Comparison of ENCODE assay signal across 15 cellular contexts in the genomic region with DNA sequence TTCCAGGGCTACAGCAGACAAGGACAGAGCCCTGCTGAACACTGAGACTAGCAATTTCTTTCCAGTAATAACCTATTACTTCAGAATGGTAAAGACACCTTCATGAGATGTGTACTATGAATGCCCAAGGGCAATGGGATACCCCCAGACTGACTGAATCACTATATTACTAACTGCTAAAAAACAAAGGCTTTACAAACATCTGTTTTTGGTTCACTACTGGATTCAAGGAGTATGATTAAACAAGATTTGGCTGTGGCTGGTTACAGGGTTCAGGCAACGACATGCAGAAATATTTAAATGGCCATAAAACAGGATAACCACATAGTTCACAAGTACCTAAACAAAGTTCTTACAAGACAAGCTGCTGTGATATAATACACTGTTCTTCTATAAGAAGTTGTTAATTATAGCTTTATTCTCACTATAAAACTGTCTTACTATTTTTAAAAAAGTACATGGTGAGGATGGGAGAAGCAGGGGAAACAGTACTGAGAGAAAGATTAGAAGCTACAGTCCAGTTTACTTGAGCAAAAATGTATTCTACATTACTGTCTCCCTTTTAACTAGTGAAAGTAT.
DNase-seq lines count a peak whose midpoint lies in the region; ATAC-seq, FAIRE-seq and TF ChIP-seq lines count a peak whose summit lies in the region.
"Had no signal": no experiment of that assay in that cellular context is flagged by ENCODE, and none has a peak within 500 bp of the region (broad histone marks: within the 10 kb centered on the region; RNA-seq: fewer than 3 reads in every experiment).

No MANE protein-coding gene starts in this region.

- H3K9me3 ChIP-seq in T-helper 17 cell (ENCODE audit: control insufficient read depth, low read length, poor library complexity, severe bottlenecking) (no peaks in the 10 kb centered on the region), HepG2 (ENCODE audit: low read length) (no peaks in the 10 kb centered on the region)
- H3K9me3 ChIP-seq: spleen had no signal

- no peak overlapping the region for H2AFZ ChIP-seq in HepG2 (ENCODE audit: low read length)

- no peak for TF ChIP-seq POLR2A in HepG2 (IDR thresholded peaks at IDR 0.05; ENCODE audit: insufficient read depth in 1 of 2, low read depth in 2 of 2, low read length in 2 of 2)

- BruUV-seq in HepG2 (replicated peaks; lab: Mats Ljungman, UMichigan) = no TSS peak

- no peaks in the 10 kb centered on the region for H3K4me1 ChIP-seq in HepG2 (ENCODE audit: insufficient read depth, low read length)

- H4K20me1 ChIP-seq in HepG2 (ENCODE audit: insufficient read depth, low read length) = no peaks in the 10 kb centered on the region

- in situ Hi-C loops in HepG2 (cut with HindIII; ENCODE audit: extremely low pct_ligation_motif_present, low pct_unique_long_range_greater_than_20kb) = no loop called here

- no peak overlapping the region for H3K4me3 ChIP-seq in HepG2 (replicated peaks in 1 of 3; ENCODE audit: insufficient read depth in 1 of 3, low read depth in 2 of 3, low read length in 3 of 3)
- H3K4me3 ChIP-seq: spleen had no signal

- TF ChIP-seq RAD21 in HepG2 (CRISPR knock-in tag; IDR thresholded peaks at IDR 0.05) = no peak

- intact Hi-C loops in HepG2 (cut with micrococcal nuclease; ENCODE audit: unreplicated experiment) = no loop called here

- H3K4me2 ChIP-seq in HepG2 (ENCODE audit: low read depth, low read length) = no peak overlapping the region

- no peak for TF ChIP-seq EP300 in HepG2 (IDR thresholded peaks at IDR 0.05; ENCODE audit: low read depth in 2 of 2, low read length in 2 of 2)
- TF ChIP-seq EP300 in HepG2 (CRISPR knock-in tag; IDR thresholded peaks at IDR 0.05; ENCODE audit: borderline replicate concordance) = no peak

- no peak for DNase-seq in activated T-cell treated with anti-CD3 and anti-CD28 coated beads, Interleukin-2, amount 50 U/mL, for 72 hours
- no peak for DNase-seq in activated T-cell treated with anti-CD3 and anti-CD28 coated beads, Interleukin-2, amount 50 U/mL, for 48 hours
- DNase-seq in T-helper 17 cell (no peak), fibroblast of peridontal ligament (ENCODE audit: extremely low read depth) (peak; percentile 76), superior temporal gyrus (ENCODE audit: extremely low spot score) (peak; percentile 67), AML-193 (lab: John Stamatoyannopoulos, UW) (no peak), HepG2 (ENCODE audit: low spot score) (no peak)
- DNase-seq: activated CD4-positive, alpha-beta memory T cell treated with anti-CD3 and anti-CD28 coated beads for 36 hours; activated naive CD4-positive, alpha-beta T cell treated with anti-CD3 and anti-CD28 coated beads for 36 hours; mesendoderm; NCI-H1436; NCI-H524; RPMI8226; spleen had no signal

- 96% methylated on average over 1 of the region's 1 CpG for WGBS in HepG2 (ENCODE audit: low lambda C conversion rate)

- no peak overlapping the region for H3K27ac ChIP-seq in HepG2 (ENCODE audit: extremely low read length, insufficient read depth, low read length)
- H3K27ac ChIP-seq: spleen had no signal

- no peaks in the 10 kb centered on the region for H3K36me3 ChIP-seq in HepG2 (replicated peaks in 1 of 2; ENCODE audit: control insufficient read depth in 1 of 2, insufficient read depth in 2 of 2, low read length in 2 of 2)

- no peak for FAIRE-seq in HepG2 (lab: Jason Lieb, UNC)

- no peak overlapping the region for H3K9ac ChIP-seq in HepG2 (ENCODE audit: insufficient read depth, low read depth, low read length)

- no peak for TF ChIP-seq CTCF in HepG2 (CRISPR knock-in tag; IDR thresholded peaks at IDR 0.05)

- no peaks in the 10 kb centered on the region for H3K9me3 Mint-ChIP-seq in activated T-cell treated with anti-CD3 and anti-CD28 coated beads, Interleukin-2, amount 50 U/mL, for 72 hours
- H3K9me3 Mint-ChIP-seq: activated CD4-positive, alpha-beta memory T cell treated with anti-CD3 and anti-CD28 coated beads for 36 hours; activated naive CD4-positive, alpha-beta T cell treated with anti-CD3 and anti-CD28 coated beads for 36 hours had no signal

- H3K79me2 ChIP-seq in HepG2 (ENCODE audit: insufficient read depth, low read length) = no peaks in the 10 kb centered on the region

- no peaks in the 10 kb centered on the region for H3K27me3 ChIP-seq in HepG2 (ENCODE audit: control insufficient read depth in 1 of 2, insufficient read depth in 2 of 2, low read length in 2 of 2)
- H3K27me3 ChIP-seq: spleen had no signal

- CTCF ChIA-PET in HepG2 (lab: Yijun Ruan, JAX; ENCODE audit: low intra/inter-chr PET ratio, low total read pairs) = no interaction called here

- H3K27ac Mint-ChIP-seq in activated T-cell treated with anti-CD3 and anti-CD28 coated beads, Interleukin-2, amount 50 U/mL, for 72 hours = no peak overlapping the region
- peak overlapping the region; percentile 14 for H3K27ac Mint-ChIP-seq in T-helper 17 cell
- H3K27ac Mint-ChIP-seq: activated CD4-positive, alpha-beta memory T cell treated with anti-CD3 and anti-CD28 coated beads for 36 hours; activated naive CD4-positive, alpha-beta T cell treated with anti-CD3 and anti-CD28 coated beads for 36 hours had no signal

- peak; percentile 39 to 49 for ATAC-seq in activated T-cell treated with anti-CD3 and anti-CD28 coated beads, Interleukin-2, amount 50 U/mL, for 72 hours (replicated peaks in 1 of 2)
- no peak for ATAC-seq in T-helper 17 cell
- no peak for ATAC-seq in HepG2
- no peak for ATAC-seq in HG03378 (IDR thresholded peaks at IDR 0.05; ENCODE audit: unreplicated experiment)

- POLR2A ChIA-PET in HepG2 (lab: Yijun Ruan, JAX) = no interaction called here

- no peak overlapping the region for H3K4me3 Mint-ChIP-seq in activated T-cell treated with anti-CD3 and anti-CD28 coated beads, Interleukin-2, amount 50 U/mL, for 72 hours
- H3K4me3 Mint-ChIP-seq in T-helper 17 cell = no peak overlapping the region
- H3K4me3 Mint-ChIP-seq: activated CD4-positive, alpha-beta memory T cell treated with anti-CD3 and anti-CD28 coated beads for 36 hours; activated naive CD4-positive, alpha-beta T cell treated with anti-CD3 and anti-CD28 coated beads for 36 hours had no signal

- no peaks in the 10 kb centered on the region for H3K36me3 Mint-ChIP-seq in activated T-cell treated with anti-CD3 and anti-CD28 coated beads, Interleukin-2, amount 50 U/mL, for 72 hours (ENCODE audit: insufficient read depth in 2 of 2)
- peaks cover 5% of the 10 kb centered on the region for H3K36me3 Mint-ChIP-seq in T-helper 17 cell (ENCODE audit: low read depth)
- H3K36me3 Mint-ChIP-seq: activated CD4-positive, alpha-beta memory T cell treated with anti-CD3 and anti-CD28 coated beads for 36 hours had no signal

- H3K4me1 Mint-ChIP-seq in activated T-cell treated with anti-CD3 and anti-CD28 coated beads, Interleukin-2, amount 50 U/mL, for 72 hours (ENCODE audit: low read depth) = peaks cover 44% of the 10 kb centered on the region
- H3K4me1 Mint-ChIP-seq in T-helper 17 cell = peaks cover 41% of the 10 kb centered on the region

- H3K27me3 Mint-ChIP-seq in activated T-cell treated with anti-CD3 and anti-CD28 coated beads, Interleukin-2, amount 50 U/mL, for 72 hours (ENCODE audit: low read depth) = no peaks in the 10 kb centered on the region
- no peaks in the 10 kb centered on the region for H3K27me3 Mint-ChIP-seq in T-helper 17 cell
- H3K27me3 Mint-ChIP-seq: activated CD4-positive, alpha-beta memory T cell treated with anti-CD3 and anti-CD28 coated beads for 36 hours had no signal

TF ChIP-seq in HepG2, 621 proteins besides CTCF, POLR2A, EP300 and RAD21:
- no peak for TF ChIP-seq CEBPB (IDR thresholded peaks at IDR 0.05; ENCODE audit: borderline replicate concordance, low read depth, low read length)
- TF ChIP-seq ZNF629 (CRISPR knock-in tag; conservative IDR thresholded peaks at IDR 0.05) = no peak
- TF ChIP-seq, protein P1, sequence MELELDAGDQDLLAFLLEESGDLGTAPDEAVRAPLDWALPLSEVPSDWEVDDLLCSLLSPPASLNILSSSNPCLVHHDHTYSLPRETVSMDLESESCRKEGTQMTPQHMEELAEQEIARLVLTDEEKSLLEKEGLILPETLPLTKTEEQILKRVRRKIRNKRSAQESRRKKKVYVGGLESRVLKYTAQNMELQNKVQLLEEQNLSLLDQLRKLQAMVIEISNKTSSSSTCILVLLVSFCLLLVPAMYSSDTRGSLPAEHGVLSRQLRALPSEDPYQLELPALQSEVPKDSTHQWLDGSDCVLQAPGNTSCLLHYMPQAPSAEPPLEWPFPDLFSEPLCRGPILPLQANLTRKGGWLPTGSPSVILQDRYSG (CRISPR knock-in tag; IDR thresholded peaks at IDR 0.05) = no peak
- no peak for TF ChIP-seq ZSCAN31 (CRISPR knock-in tag; IDR thresholded peaks at IDR 0.05; ENCODE audit: low read depth)
- no peak for TF ChIP-seq ZNF713 (CRISPR knock-in tag; IDR thresholded peaks at IDR 0.05)
- no peak for TF ChIP-seq ZNF12 (CRISPR knock-in tag; IDR thresholded peaks at IDR 0.05)
- TF ChIP-seq ZNF160 (CRISPR knock-in tag; IDR thresholded peaks at IDR 0.05) = no peak
- TF ChIP-seq ZNF670 (CRISPR knock-in tag; IDR thresholded peaks at IDR 0.05; ENCODE audit: borderline replicate concordance) = no peak
- no peak for TF ChIP-seq ZNF292 (CRISPR knock-in tag; IDR thresholded peaks at IDR 0.05; ENCODE audit: borderline replicate concordance, low read depth)
- no peak for TF ChIP-seq MIXL1 (CRISPR knock-in tag; IDR thresholded peaks at IDR 0.05)
- no peak for TF ChIP-seq SNRNP70 (IDR thresholded peaks at IDR 0.05; ENCODE audit: low read depth, low read length)
- TF ChIP-seq, protein P2, sequence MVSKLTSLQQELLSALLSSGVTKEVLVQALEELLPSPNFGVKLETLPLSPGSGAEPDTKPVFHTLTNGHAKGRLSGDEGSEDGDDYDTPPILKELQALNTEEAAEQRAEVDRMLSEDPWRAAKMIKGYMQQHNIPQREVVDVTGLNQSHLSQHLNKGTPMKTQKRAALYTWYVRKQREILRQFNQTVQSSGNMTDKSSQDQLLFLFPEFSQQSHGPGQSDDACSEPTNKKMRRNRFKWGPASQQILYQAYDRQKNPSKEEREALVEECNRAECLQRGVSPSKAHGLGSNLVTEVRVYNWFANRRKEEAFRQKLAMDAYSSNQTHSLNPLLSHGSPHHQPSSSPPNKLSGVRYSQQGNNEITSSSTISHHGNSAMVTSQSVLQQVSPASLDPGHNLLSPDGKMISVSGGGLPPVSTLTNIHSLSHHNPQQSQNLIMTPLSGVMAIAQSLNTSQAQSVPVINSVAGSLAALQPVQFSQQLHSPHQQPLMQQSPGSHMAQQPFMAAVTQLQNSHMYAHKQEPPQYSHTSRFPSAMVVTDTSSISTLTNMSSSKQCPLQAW (CRISPR knock-in tag; IDR thresholded peaks at IDR 0.05) = no peak
- TF ChIP-seq, protein P3, sequence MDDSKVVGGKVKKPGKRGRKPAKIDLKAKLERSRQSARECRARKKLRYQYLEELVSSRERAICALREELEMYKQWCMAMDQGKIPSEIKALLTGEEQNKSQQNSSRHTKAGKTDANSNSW (CRISPR knock-in tag; IDR thresholded peaks at IDR 0.05; ENCODE audit: borderline replicate concordance) = no peak
- no peak for TF ChIP-seq PCBP2 (optimal IDR thresholded peaks at IDR 0.05; ENCODE audit: low read depth, low read length, poor library complexity, severe bottlenecking)
TF ChIP-seq in HepG2: peak in this region for 0.

Comparison
In these comparisons a context has a peak if more than half of its experiments do, and no peak if none do; other contexts are left out.
1. ATAC-seq: peak in activated T-cell treated with anti-CD3 and anti-CD28 coated beads, Interleukin-2, amount 50 U/mL, for 72 hours (2 of 2); none in T-helper 17 cell (single experiment), HepG2 (single experiment) and HG03378 (single experiment).
2. DNase-seq: peak in fibroblast of peridontal ligament (single experiment) and superior temporal gyrus (single experiment); none in activated T-cell treated with anti-CD3 and anti-CD28 coated beads, Interleukin-2, amount 50 U/mL, for 72 hours (0 of 2), activated T-cell treated with anti-CD3 and anti-CD28 coated beads, Interleukin-2, amount 50 U/mL, for 48 hours (0 of 2), T-helper 17 cell (0 of 3), AML-193 (0 of 2) and HepG2 (single experiment).